1 cellular context compared by ENCODE assay signal in the genomic region with DNA sequence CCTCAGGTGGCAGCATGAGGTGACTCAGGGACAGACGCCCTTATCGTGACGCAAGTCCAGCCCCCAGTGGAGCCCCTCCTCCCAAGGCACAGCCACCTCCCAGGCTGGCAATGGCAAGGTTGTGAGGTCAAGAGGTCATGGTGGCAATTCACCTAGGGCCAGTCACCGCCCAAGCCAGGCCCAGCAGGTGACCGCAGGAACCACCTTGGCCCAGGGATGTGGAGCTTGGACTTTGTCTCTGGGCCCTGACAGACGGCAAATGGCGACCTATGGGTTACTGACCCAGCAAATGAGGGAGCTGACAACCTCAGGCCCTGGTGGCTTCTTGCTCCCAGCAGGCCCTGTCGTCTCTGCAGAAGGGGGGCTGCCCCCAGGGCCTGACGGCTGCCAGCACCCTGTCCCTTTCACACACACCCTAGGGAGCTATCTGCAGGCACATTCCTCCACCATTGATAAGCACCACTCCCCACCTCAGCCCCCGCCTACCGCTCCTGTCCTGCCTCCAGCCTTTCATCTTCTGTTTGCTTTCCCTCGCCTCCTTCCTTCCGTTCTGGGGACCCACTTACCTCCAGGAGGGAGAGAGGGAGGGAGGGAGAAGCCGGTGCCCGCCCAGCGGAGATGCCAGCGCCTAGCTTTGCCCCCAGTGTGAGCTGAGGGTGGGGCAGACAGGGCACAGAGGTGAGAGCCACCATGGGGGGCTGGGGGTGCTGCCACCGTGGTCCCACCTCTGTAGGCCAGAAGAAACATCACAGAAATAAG.
TF ChIP-seq lines count a peak whose summit lies in the region.

No MANE protein-coding gene starts in this region.

TF ChIP-seq in K562, 482 proteins besides CTCF, POLR2A, EP300 and RAD21 (continued from another document and continues in another):
- TF ChIP-seq, protein P1, sequence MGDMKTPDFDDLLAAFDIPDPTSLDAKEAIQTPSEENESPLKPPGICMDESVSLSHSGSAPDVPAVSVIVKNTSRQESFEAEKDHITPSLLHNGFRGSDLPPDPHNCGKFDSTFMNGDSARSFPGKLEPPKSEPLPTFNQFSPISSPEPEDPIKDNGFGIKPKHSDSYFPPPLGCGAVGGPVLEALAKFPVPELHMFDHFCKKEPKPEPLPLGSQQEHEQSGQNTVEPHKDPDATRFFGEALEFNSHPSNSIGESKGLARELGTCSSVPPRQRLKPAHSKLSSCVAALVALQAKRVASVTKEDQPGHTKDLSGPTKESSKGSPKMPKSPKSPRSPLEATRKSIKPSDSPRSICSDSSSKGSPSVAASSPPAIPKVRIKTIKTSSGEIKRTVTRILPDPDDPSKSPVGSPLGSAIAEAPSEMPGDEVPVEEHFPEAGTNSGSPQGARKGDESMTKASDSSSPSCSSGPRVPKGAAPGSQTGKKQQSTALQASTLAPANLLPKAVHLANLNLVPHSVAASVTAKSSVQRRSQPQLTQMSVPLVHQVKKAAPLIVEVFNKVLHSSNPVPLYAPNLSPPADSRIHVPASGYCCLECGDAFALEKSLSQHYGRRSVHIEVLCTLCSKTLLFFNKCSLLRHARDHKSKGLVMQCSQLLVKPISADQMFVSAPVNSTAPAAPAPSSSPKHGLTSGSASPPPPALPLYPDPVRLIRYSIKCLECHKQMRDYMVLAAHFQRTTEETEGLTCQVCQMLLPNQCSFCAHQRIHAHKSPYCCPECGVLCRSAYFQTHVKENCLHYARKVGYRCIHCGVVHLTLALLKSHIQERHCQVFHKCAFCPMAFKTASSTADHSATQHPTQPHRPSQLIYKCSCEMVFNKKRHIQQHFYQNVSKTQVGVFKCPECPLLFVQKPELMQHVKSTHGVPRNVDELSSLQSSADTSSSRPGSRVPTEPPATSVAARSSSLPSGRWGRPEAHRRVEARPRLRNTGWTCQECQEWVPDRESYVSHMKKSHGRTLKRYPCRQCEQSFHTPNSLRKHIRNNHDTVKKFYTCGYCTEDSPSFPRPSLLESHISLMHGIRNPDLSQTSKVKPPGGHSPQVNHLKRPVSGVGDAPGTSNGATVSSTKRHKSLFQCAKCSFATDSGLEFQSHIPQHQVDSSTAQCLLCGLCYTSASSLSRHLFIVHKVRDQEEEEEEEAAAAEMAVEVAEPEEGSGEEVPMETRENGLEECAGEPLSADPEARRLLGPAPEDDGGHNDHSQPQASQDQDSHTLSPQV (IDR thresholded peaks at IDR 0.05) = peak; percentile 90
- TF ChIP-seq, protein P2, sequence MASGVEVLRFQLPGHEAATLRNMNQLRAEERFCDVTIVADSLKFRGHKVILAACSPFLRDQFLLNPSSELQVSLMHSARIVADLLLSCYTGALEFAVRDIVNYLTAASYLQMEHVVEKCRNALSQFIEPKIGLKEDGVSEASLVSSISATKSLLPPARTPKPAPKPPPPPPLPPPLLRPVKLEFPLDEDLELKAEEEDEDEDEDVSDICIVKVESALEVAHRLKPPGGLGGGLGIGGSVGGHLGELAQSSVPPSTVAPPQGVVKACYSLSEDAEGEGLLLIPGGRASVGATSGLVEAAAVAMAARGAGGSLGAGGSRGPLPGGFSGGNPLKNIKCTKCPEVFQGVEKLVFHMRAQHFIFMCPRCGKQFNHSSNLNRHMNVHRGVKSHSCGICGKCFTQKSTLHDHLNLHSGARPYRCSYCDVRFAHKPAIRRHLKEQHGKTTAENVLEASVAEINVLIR (CRISPR knock-in tag; IDR thresholded peaks at IDR 0.05) = no peak
- TF ChIP-seq, protein P3, sequence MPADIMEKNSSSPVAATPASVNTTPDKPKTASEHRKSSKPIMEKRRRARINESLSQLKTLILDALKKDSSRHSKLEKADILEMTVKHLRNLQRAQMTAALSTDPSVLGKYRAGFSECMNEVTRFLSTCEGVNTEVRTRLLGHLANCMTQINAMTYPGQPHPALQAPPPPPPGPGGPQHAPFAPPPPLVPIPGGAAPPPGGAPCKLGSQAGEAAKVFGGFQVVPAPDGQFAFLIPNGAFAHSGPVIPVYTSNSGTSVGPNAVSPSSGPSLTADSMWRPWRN (IDR thresholded peaks at IDR 0.05; ENCODE audit: low read depth) = 0 out of 2 replicates have a peak, but pooled peaks have one; percentile 45
- TF ChIP-seq PHF8 (IDR thresholded peaks at IDR 0.05; ENCODE audit: borderline replicate concordance, low read length) (peak; percentile 30; the same call in 1 of the 2 replicates), SMAD2 (IDR thresholded peaks at IDR 0.05; ENCODE audit: low read depth, low read length) (no peak), KLF10 (CRISPR knock-in tag; IDR thresholded peaks at IDR 0.05) (no peak), HDAC2 (IDR thresholded peaks at IDR 0.05) (peak; percentile 88), NFIC (IDR thresholded peaks at IDR 0.05) (peak; percentile 87), MYBL2 (IDR thresholded peaks at IDR 0.05; ENCODE audit: low read depth) (no peak), MYBL2 (CRISPR knock-in tag; IDR thresholded peaks at IDR 0.05; ENCODE audit: borderline replicate concordance) (no peak), HDAC1 (IDR thresholded peaks at IDR 0.05) (peak in 1 of 2 experiments; percentile 94; a peak in 2 of 4 replicates), EHMT2 (IDR thresholded peaks at IDR 0.05) (no peak; the same call in 1 of the 2 replicates), ZNF79 (CRISPR knock-in tag; IDR thresholded peaks at IDR 0.05; ENCODE audit: low read depth) (no peak), HMGN3 (IDR thresholded peaks at IDR 0.05; ENCODE audit: borderline replicate concordance, extremely low read depth, insufficient read length, low read depth, low read length) (peak; percentile 96), SMARCA4 (IDR thresholded peaks at IDR 0.05) (peak; percentile 94), KDM4B (IDR thresholded peaks at IDR 0.05; ENCODE audit: borderline replicate concordance in 2 of 2, low read depth in 1 of 2) (peak in 1 of 2 experiments; percentile 89; a peak in 2 of 4 replicates), CBFA2T2 (conservative IDR thresholded peaks at IDR 0.05) (peak; percentile 90), ZC3H4 (CRISPR knock-in tag; IDR thresholded peaks at IDR 0.05; ENCODE audit: borderline replicate concordance) (peak; percentile 70; the same call in 1 of the 2 replicates), SREBF2 (CRISPR knock-in tag; IDR thresholded peaks at IDR 0.05) (no peak), PML (IDR thresholded peaks at IDR 0.05; ENCODE audit: low read length) (0 out of 2 replicates have a peak, but pooled peaks have one; percentile 18), BACH1 (tag; IDR thresholded peaks at IDR 0.05) (no peak), SMC3 (conservative IDR thresholded peaks at IDR 0.05; ENCODE audit: insufficient read depth, low read depth, low read length) (0 out of 2 replicates have a peak, but pooled peaks have one; percentile 8), ETV6 (IDR thresholded peaks at IDR 0.05; ENCODE audit: borderline replicate concordance in 1 of 2, low read depth in 2 of 2, low read length in 1 of 2) (no peak), ETV6 (CRISPR knock-in tag; IDR thresholded peaks at IDR 0.05; ENCODE audit: borderline replicate concordance) (no peak), ZNF354B (CRISPR knock-in tag; IDR thresholded peaks at IDR 0.05) (no peak), MED1 (CRISPR knock-in tag; IDR thresholded peaks at IDR 0.05; ENCODE audit: borderline replicate concordance) (no peak), ATF7 (IDR thresholded peaks at IDR 0.05) (peak; percentile 45; the same call in 1 of the 2 replicates), CREM (IDR thresholded peaks at IDR 0.05; ENCODE audit: low read depth) (peak; percentile 85), EP400 (IDR thresholded peaks at IDR 0.05) (peak; percentile 58; the same call in 1 of the 2 replicates), NCOA2 (IDR thresholded peaks at IDR 0.05; ENCODE audit: partially characterized antibody in 2 of 2) (no peak), FOXK2 (conservative IDR thresholded peaks at IDR 0.05 in 1 of 2, IDR thresholded peaks at IDR 0.05 in 1 of 2; ENCODE audit: low read depth in 2 of 2) (peak; percentile 22 to 43; a peak in 1 of 4 replicates)
- TF ChIP-seq, protein P4, sequence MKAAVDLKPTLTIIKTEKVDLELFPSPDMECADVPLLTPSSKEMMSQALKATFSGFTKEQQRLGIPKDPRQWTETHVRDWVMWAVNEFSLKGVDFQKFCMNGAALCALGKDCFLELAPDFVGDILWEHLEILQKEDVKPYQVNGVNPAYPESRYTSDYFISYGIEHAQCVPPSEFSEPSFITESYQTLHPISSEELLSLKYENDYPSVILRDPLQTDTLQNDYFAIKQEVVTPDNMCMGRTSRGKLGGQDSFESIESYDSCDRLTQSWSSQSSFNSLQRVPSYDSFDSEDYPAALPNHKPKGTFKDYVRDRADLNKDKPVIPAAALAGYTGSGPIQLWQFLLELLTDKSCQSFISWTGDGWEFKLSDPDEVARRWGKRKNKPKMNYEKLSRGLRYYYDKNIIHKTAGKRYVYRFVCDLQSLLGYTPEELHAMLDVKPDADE (conservative IDR thresholded peaks at IDR 0.05; ENCODE audit: control insufficient read depth, low read depth, low read length) = peak; percentile 82
- TF ChIP-seq, protein P5, sequence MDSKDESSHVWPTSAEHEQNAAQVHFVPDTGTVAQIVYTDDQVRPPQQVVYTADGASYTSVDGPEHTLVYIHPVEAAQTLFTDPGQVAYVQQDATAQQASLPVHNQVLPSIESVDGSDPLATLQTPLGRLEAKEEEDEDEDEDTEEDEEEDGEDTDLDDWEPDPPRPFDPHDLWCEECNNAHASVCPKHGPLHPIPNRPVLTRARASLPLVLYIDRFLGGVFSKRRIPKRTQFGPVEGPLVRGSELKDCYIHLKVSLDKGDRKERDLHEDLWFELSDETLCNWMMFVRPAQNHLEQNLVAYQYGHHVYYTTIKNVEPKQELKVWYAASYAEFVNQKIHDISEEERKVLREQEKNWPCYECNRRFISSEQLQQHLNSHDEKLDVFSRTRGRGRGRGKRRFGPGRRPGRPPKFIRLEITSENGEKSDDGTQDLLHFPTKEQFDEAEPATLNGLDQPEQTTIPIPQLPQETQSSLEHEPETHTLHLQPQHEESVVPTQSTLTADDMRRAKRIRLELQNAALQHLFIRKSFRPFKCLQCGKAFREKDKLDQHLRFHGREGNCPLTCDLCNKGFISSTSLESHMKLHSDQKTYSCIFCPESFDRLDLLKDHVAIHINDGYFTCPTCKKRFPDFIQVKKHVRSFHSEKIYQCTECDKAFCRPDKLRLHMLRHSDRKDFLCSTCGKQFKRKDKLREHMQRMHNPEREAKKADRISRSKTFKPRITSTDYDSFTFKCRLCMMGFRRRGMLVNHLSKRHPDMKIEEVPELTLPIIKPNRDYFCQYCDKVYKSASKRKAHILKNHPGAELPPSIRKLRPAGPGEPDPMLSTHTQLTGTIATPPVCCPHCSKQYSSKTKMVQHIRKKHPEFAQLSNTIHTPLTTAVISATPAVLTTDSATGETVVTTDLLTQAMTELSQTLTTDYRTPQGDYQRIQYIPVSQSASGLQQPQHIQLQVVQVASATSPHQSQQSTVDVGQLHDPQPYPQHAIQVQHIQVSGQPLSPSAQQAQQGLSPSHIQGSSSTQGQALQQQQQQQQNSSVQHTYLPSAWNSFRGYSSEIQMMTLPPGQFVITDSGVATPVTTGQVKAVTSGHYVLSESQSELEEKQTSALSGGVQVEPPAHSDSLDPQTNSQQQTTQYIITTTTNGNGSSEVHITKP (IDR thresholded peaks at IDR 0.05; ENCODE audit: partially characterized antibody) = peak; percentile 36
- TF ChIP-seq, protein P6, sequence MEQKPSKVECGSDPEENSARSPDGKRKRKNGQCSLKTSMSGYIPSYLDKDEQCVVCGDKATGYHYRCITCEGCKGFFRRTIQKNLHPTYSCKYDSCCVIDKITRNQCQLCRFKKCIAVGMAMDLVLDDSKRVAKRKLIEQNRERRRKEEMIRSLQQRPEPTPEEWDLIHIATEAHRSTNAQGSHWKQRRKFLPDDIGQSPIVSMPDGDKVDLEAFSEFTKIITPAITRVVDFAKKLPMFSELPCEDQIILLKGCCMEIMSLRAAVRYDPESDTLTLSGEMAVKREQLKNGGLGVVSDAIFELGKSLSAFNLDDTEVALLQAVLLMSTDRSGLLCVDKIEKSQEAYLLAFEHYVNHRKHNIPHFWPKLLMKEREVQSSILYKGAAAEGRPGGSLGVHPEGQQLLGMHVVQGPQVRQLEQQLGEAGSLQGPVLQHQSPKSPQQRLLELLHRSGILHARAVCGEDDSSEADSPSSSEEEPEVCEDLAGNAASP (IDR thresholded peaks at IDR 0.05) = no peak
